Comparison of ENCODE assay signal across 2 cellular contexts in genomic region chr15:89775815-89776214, GRCh38.
TF ChIP-seq lines count a peak whose summit lies in the region.

No MANE protein-coding gene starts in this region.

TF ChIP-seq in SK-N-SH, 30 proteins besides CTCF, POLR2A, EP300 and RAD21 (continued from another document):
- no peak for TF ChIP-seq TCF12 (IDR thresholded peaks at IDR 0.05)
- TF ChIP-seq, protein P1, sequence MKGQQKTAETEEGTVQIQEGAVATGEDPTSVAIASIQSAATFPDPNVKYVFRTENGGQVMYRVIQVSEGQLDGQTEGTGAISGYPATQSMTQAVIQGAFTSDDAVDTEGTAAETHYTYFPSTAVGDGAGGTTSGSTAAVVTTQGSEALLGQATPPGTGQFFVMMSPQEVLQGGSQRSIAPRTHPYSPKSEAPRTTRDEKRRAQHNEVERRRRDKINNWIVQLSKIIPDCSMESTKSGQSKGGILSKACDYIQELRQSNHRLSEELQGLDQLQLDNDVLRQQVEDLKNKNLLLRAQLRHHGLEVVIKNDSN (IDR thresholded peaks at IDR 0.05; ENCODE audit: borderline replicate concordance, low read depth) = no peak
- no peak for TF ChIP-seq MXI1 (IDR thresholded peaks at IDR 0.05; ENCODE audit: low read depth, low read length)
- TF ChIP-seq CHD2 (IDR thresholded peaks at IDR 0.05; ENCODE audit: low read length, partially characterized antibody) = no peak
- no peak for TF ChIP-seq GATA2 (CRISPR knock-in tag; IDR thresholded peaks at IDR 0.05)

TF ChIP-seq in SK-N-SH treated with all-trans-retinoic acid at 6 μM for 48 hours, 23 proteins besides CTCF, POLR2A, EP300 and RAD21 (continued from another document):
- no peak for TF ChIP-seq TSHZ2 (CRISPR knock-in tag; IDR thresholded peaks at IDR 0.05)
- TF ChIP-seq PPARA (CRISPR knock-in tag; IDR thresholded peaks at IDR 0.05; ENCODE audit: borderline replicate concordance) = no peak
- no peak for TF ChIP-seq BACH2 (CRISPR knock-in tag; IDR thresholded peaks at IDR 0.05; ENCODE audit: borderline replicate concordance)
- no peak for TF ChIP-seq ZFP30 (CRISPR knock-in tag; IDR thresholded peaks at IDR 0.05)
- TF ChIP-seq ARNTL (CRISPR knock-in tag; IDR thresholded peaks at IDR 0.05; ENCODE audit: borderline replicate concordance, low read depth) = no peak
- TF ChIP-seq ZFP3 (CRISPR knock-in tag; IDR thresholded peaks at IDR 0.05) = no peak
- no peak for TF ChIP-seq ESRRG (CRISPR knock-in tag; IDR thresholded peaks at IDR 0.05)
- no peak for TF ChIP-seq POU6F1 (CRISPR knock-in tag; IDR thresholded peaks at IDR 0.05; ENCODE audit: borderline replicate concordance, low read depth)
- no peak for TF ChIP-seq ZNF70 (CRISPR knock-in tag; IDR thresholded peaks at IDR 0.05)
- TF ChIP-seq OSR1 (CRISPR knock-in tag; IDR thresholded peaks at IDR 0.05) = no peak
- TF ChIP-seq TCF4 (CRISPR knock-in tag; IDR thresholded peaks at IDR 0.05; ENCODE audit: borderline replicate concordance) = no peak
- TF ChIP-seq CSDC2 (CRISPR knock-in tag; IDR thresholded peaks at IDR 0.05) = no peak
- no peak for TF ChIP-seq TOX (CRISPR knock-in tag; IDR thresholded peaks at IDR 0.05; ENCODE audit: borderline replicate concordance)
- TF ChIP-seq CSRNP3 (CRISPR knock-in tag; IDR thresholded peaks at IDR 0.05) = no peak
- TF ChIP-seq ISL1 (CRISPR knock-in tag; IDR thresholded peaks at IDR 0.05) = no peak
- TF ChIP-seq ZC3H10 (CRISPR knock-in tag; IDR thresholded peaks at IDR 0.05) = no peak
